14 cellular contexts compared by ENCODE assay signal in genomic region chr16:73217654-73218053, GRCh38.
DNase-seq lines count a peak whose midpoint lies in the region; ATAC-seq and TF ChIP-seq lines count a peak whose summit lies in the region.
"Had no signal": no experiment of that assay in that cellular context is flagged by ENCODE, and none has a peak within 500 bp of the region (broad histone marks: within the 10 kb centered on the region; RNA-seq: fewer than 3 reads in every experiment).

No MANE protein-coding gene starts in this region.

- peak; percentile 75 for DNase-seq in NCI-H748 (lab: John Stamatoyannopoulos, UW; ENCODE audit: unreplicated experiment)
- no peak for DNase-seq in NCI-H748 treated with DMSO at 0.1 percent for 48 hours (lab: John Stamatoyannopoulos, UW)
- peak; percentile 92 for DNase-seq in NCI-H345 (lab: John Stamatoyannopoulos, UW)
- DNase-seq in endodermal cell = no peak
- DNase-seq in thyroid gland = peak in 1 of 2 donors; percentile 18
- no peak for DNase-seq in NOMO-1 treated with DMSO at 0.1 percent for 48 hours (lab: John Stamatoyannopoulos, UW; ENCODE audit: unreplicated experiment)
- DNase-seq in left colon = no peak
- no peak for DNase-seq in cerebellar nuclear complex (lab: John Stamatoyannopoulos, UW)
- DNase-seq: activated CD8-positive, alpha-beta T cell treated with anti-CD3 and anti-CD28 coated beads for 36 hours; activated gamma-delta T cell treated with Interleukin-2 at 50 U/mL for 16 hours; islet precursor cell; naive thymus-derived CD8-positive, alpha-beta T cell; NCI-H69; upper lobe of left lung had no signal

- TF ChIP-seq POLR2A in thyroid gland (IDR thresholded peaks at IDR 0.05) = no peak

- H3K27ac ChIP-seq in endodermal cell (ENCODE audit: low read depth, low read length) (no peak overlapping the region), thyroid gland (peak overlapping the region in 1 of 3 donors; percentile 15)
- H3K27ac ChIP-seq: upper lobe of left lung had no signal

- no peak overlapping the region for H3K27ac Mint-ChIP-seq in endodermal cell
- H3K27ac Mint-ChIP-seq: activated CD8-positive, alpha-beta T cell treated with anti-CD3 and anti-CD28 coated beads for 36 hours; naive thymus-derived CD8-positive, alpha-beta T cell had no signal

- H3K4me3 ChIP-seq in endodermal cell (ENCODE audit: low read length) (no peak overlapping the region), thyroid gland (replicated peaks in 1 of 3) (no peak overlapping the region)
- H3K4me3 ChIP-seq: upper lobe of left lung had no signal

- no peak for ATAC-seq in left colon
- ATAC-seq: activated CD8-positive, alpha-beta T cell treated with anti-CD3 and anti-CD28 coated beads for 36 hours; naive thymus-derived CD8-positive, alpha-beta T cell had no signal

- peaks cover 2% of the 10 kb centered on the region for H3K27me3 Mint-ChIP-seq in endodermal cell (ENCODE audit: insufficient read depth)
- H3K27me3 Mint-ChIP-seq: activated CD8-positive, alpha-beta T cell treated with anti-CD3 and anti-CD28 coated beads for 36 hours had no signal

- no peak overlapping the region for H3K4me3 Mint-ChIP-seq in endodermal cell
- H3K4me3 Mint-ChIP-seq: activated CD8-positive, alpha-beta T cell treated with anti-CD3 and anti-CD28 coated beads for 36 hours; naive thymus-derived CD8-positive, alpha-beta T cell had no signal

- WGBS in endodermal cell (ENCODE audit: insufficient coverage in 1 of 2, insufficient read length in 1 of 2), 2 experiments = 87% methylated on average over 3 of the region's 3 CpGs; no CpG with 5 or more reads in 1 of the 2 experiments
- 48 to 55% methylated on average over 3 of the region's 3 CpGs for WGBS in thyroid gland, 2 donors

- H3K4me1 ChIP-seq in endodermal cell (ENCODE audit: control insufficient read depth, insufficient read depth, low read length) = no peaks in the 10 kb centered on the region
- H3K4me1 ChIP-seq in thyroid gland = peaks cover 15 to 36% of the 10 kb centered on the region in 2 donors
- H3K4me1 ChIP-seq: upper lobe of left lung had no signal

- H3K36me3 Mint-ChIP-seq in endodermal cell (ENCODE audit: low read depth) = no peaks in the 10 kb centered on the region
- H3K36me3 Mint-ChIP-seq: naive thymus-derived CD8-positive, alpha-beta T cell had no signal

- peaks cover 13% of the 10 kb centered on the region for H3K4me1 Mint-ChIP-seq in endodermal cell
- H3K4me1 Mint-ChIP-seq: naive thymus-derived CD8-positive, alpha-beta T cell had no signal

- H3K36me3 ChIP-seq in endodermal cell (ENCODE audit: control insufficient read depth, insufficient read depth, low read length) (no peaks in the 10 kb centered on the region), thyroid gland (no peaks in the 10 kb centered on the region)
- H3K36me3 ChIP-seq: upper lobe of left lung had no signal

- peak; percentile 76 for TF ChIP-seq CTCF in endodermal cell (conservative IDR thresholded peaks at IDR 0.05)
- TF ChIP-seq CTCF in thyroid gland (IDR thresholded peaks at IDR 0.05) = peak in 4 of 6 experiments; percentile 12 to 41 (median 39)

- no peak overlapping the region for H3K9ac ChIP-seq in endodermal cell (ENCODE audit: extremely low read depth, low read length, poor library complexity, severe bottlenecking)

- intact Hi-C loops in thyroid gland (cut with DNase I) = no loop called here
- intact Hi-C loops in left colon (cut with DNase I, micrococcal nuclease) = no loop called here

- H3K9me3 Mint-ChIP-seq in endodermal cell = peaks cover 15% of the 10 kb centered on the region

- H3K9me3 ChIP-seq in endodermal cell (ENCODE audit: control insufficient read depth, low read length) (peaks cover 14% of the 10 kb centered on the region), thyroid gland (no peaks in the 10 kb centered on the region)
- H3K9me3 ChIP-seq: upper lobe of left lung had no signal

- H3K27me3 ChIP-seq in endodermal cell (ENCODE audit: control insufficient read depth, insufficient read depth, low read length, poor library complexity, severe bottlenecking) (no peaks in the 10 kb centered on the region), thyroid gland (no peaks in the 10 kb centered on the region)
- H3K27me3 ChIP-seq: upper lobe of left lung had no signal

Comparison
In these comparisons a context has a peak if more than half of its experiments do, and no peak if none do; other contexts are left out.
1. DNase-seq: peak in NCI-H748 (single experiment) and NCI-H345 (single experiment); none in NCI-H748 treated with DMSO at 0.1 percent for 48 hours (single experiment), endodermal cell (single experiment), NOMO-1 treated with DMSO at 0.1 percent for 48 hours (single experiment), left colon (0 of 2) and cerebellar nuclear complex (0 of 2).